ENCODE assay signal across 8 cellular contexts in genomic region chr7:73320009-73320408, GRCh38. TPM values are rescaled to one million over a fixed set of nuclear protein-coding genes. Genes with fewer than 3 reads are reported as not detected.
"Had no signal": no experiment of that assay in that cellular context is flagged by ENCODE, and none has a peak within 500 bp of the region (broad histone marks: within the 10 kb centered on the region; RNA-seq: fewer than 3 reads in every experiment).

No MANE protein-coding gene starts in this region.

RNA-seq across cellular contexts. Expression of gene TRIM50, which starts 7.9 kb away (rescaled TPM):
- total RNA-seq: activated CD8-positive, alpha-beta T cell treated with anti-CD3 and anti-CD28 coated beads for 36 hours; activated naive CD8-positive, alpha-beta T cell treated with anti-CD3 and anti-CD28 coated beads for 36 hours; activated T-cell treated with anti-CD3 and anti-CD28 coated beads, Interleukin-2, amount 50 U/mL, for 72 hours; activated T-helper 2 cell treated with anti-CD3 and anti-CD28 coated beads, Interferon-gamma antibody, Interleukin-2, Interleukin-4, amounts not matched to agents 10 μg/mL and 5 μg/mL and 100 μg/mL, durations not matched to agents 14 hours and 24 hours and 36 hours; T-helper 2 cell treated with Interferon-gamma antibody and Interleukin-4, amounts not matched to agents 100 ng/mL and 5 ng/mL, for 36 hours had no signal
- polyA plus RNA-seq: SK-N-SH had no signal

RNA-seq across cellular contexts. Expression of gene FKBP6, which starts 8.0 kb away (rescaled TPM):
- total RNA-seq: activated CD8-positive, alpha-beta T cell treated with anti-CD3 and anti-CD28 coated beads for 36 hours; activated naive CD8-positive, alpha-beta T cell treated with anti-CD3 and anti-CD28 coated beads for 36 hours; activated T-cell treated with anti-CD3 and anti-CD28 coated beads, Interleukin-2, amount 50 U/mL, for 72 hours; activated T-helper 2 cell treated with anti-CD3 and anti-CD28 coated beads, Interferon-gamma antibody, Interleukin-2, Interleukin-4, amounts not matched to agents 10 μg/mL and 5 μg/mL and 100 μg/mL, durations not matched to agents 14 hours and 24 hours and 36 hours; breast epithelium; Right ventricle myocardium inferior; T-helper 2 cell treated with Interferon-gamma antibody and Interleukin-4, amounts not matched to agents 100 ng/mL and 5 ng/mL, for 36 hours had no signal
- polyA plus RNA-seq: SK-N-SH had no signal
